In genomic region chr16:52705192-52705591, GRCh38 we compare ENCODE assay signal across 19 cellular contexts.
DNase-seq lines count a peak whose midpoint lies in the region; ATAC-seq lines count a peak whose summit lies in the region.
"Had no signal": no experiment of that assay in that cellular context is flagged by ENCODE, and none has a peak within 500 bp of the region (broad histone marks: within the 10 kb centered on the region; RNA-seq: fewer than 3 reads in every experiment).

No MANE protein-coding gene starts in this region.

- peaks cover 5% of the 10 kb centered on the region for H3K9me3 Mint-ChIP-seq in activated T-helper 1 cell treated with anti-CD3 and anti-CD28 coated beads, Interleukin-12 subunit alpha, Interleukin-12 subunit beta, Interleukin-2, Interleukin-4 antibody, amounts not matched to agents 30 ng/mL and 10 ng/mL and 1 ng/mL, durations not matched to agents 14 hours and 24 hours and 36 hours
- H3K9me3 Mint-ChIP-seq: CD8-positive, alpha-beta T cell had no signal

- no peaks in the 10 kb centered on the region for H3K27me3 Mint-ChIP-seq in activated T-helper 1 cell treated with anti-CD3 and anti-CD28 coated beads, Interleukin-12 subunit alpha, Interleukin-12 subunit beta, Interleukin-2, Interleukin-4 antibody, amounts not matched to agents 30 ng/mL and 10 ng/mL and 1 ng/mL, durations not matched to agents 14 hours and 24 hours and 36 hours (ENCODE audit: insufficient read depth)

- H3K4me3 ChIP-seq in endocrine pancreas (ENCODE audit: control insufficient read depth, insufficient read depth, low read length), result peak overlapping the region; percentile 22
- H3K4me3 ChIP-seq: A549, K562 had no signal

- no peaks in the 10 kb centered on the region for H3K9me3 ChIP-seq in endocrine pancreas (ENCODE audit: control insufficient read depth, low read length)
- H3K9me3 ChIP-seq: A549 had no signal

- H3K36me3 ChIP-seq in endocrine pancreas (ENCODE audit: control insufficient read depth, insufficient read depth, low read length), result no peaks in the 10 kb centered on the region

- intact Hi-C loops in sciatic nerve (cut with DNase I), result no loop called here
- intact Hi-C loops in activated T-helper 1 cell treated with anti-CD3 and anti-CD28 coated beads, Interleukin-12 subunit alpha, Interleukin-12 subunit beta, Interleukin-2, Interleukin-4 antibody, amounts not matched to agents 30 ng/mL and 10 ng/mL and 1 ng/mL, durations not matched to agents 14 hours and 24 hours and 36 hours (cut with micrococcal nuclease), result no loop called here

- H3K27me3 ChIP-seq in endocrine pancreas (ENCODE audit: control insufficient read depth, insufficient read depth, low read length), result no peaks in the 10 kb centered on the region

- H3K4me1 Mint-ChIP-seq in activated T-helper 1 cell treated with anti-CD3 and anti-CD28 coated beads, Interleukin-12 subunit alpha, Interleukin-12 subunit beta, Interleukin-2, Interleukin-4 antibody, amounts not matched to agents 30 ng/mL and 10 ng/mL and 1 ng/mL, durations not matched to agents 14 hours and 24 hours and 36 hours (ENCODE audit: low read depth), result no peaks in the 10 kb centered on the region
- H3K4me1 Mint-ChIP-seq: B cell, CD14-positive monocyte had no signal

- H3K27ac Mint-ChIP-seq in activated T-helper 1 cell treated with anti-CD3 and anti-CD28 coated beads, Interleukin-12 subunit alpha, Interleukin-12 subunit beta, Interleukin-2, Interleukin-4 antibody, amounts not matched to agents 30 ng/mL and 10 ng/mL and 1 ng/mL, durations not matched to agents 14 hours and 24 hours and 36 hours, result no peak overlapping the region
- H3K27ac Mint-ChIP-seq: B cell; CD14-positive monocyte; CD8-positive, alpha-beta T cell; HFFc6 had no signal

- DNase-seq in DMS 273 (lab: John Stamatoyannopoulos, UW; ENCODE audit: unreplicated experiment) (peak; percentile 24), DMS 273 treated with DMSO at 0.1 percent for 48 hours (lab: John Stamatoyannopoulos, UW) (no peak), NCI-H1694 (lab: John Stamatoyannopoulos, UW) (peak; percentile 47), NCI-H2171 treated with DMSO at 0.1 percent for 48 hours (lab: John Stamatoyannopoulos, UW) (peak; percentile 82), sciatic nerve (ENCODE audit: low spot score) (no peak)
- DNase-seq in activated T-helper 1 cell treated with anti-CD3 and anti-CD28 coated beads, Interleukin-12 subunit alpha, Interleukin-12 subunit beta, Interleukin-2, Interleukin-4 antibody, amounts not matched to agents 30 ng/mL and 10 ng/mL and 1 ng/mL, durations not matched to agents 14 hours and 24 hours and 36 hours (ENCODE audit: low spot score), result no peak
- DNase-seq: Calu3; CD8-positive, alpha-beta T cell; GOT3; H7; HFFc6; IMR-90 had no signal

- no peak overlapping the region for H3K4me3 Mint-ChIP-seq in activated T-helper 1 cell treated with anti-CD3 and anti-CD28 coated beads, Interleukin-12 subunit alpha, Interleukin-12 subunit beta, Interleukin-2, Interleukin-4 antibody, amounts not matched to agents 30 ng/mL and 10 ng/mL and 1 ng/mL, durations not matched to agents 14 hours and 24 hours and 36 hours
- H3K4me3 Mint-ChIP-seq: B cell; CD14-positive monocyte; CD8-positive, alpha-beta T cell; HFFc6 had no signal

- no peak overlapping the region for H3K9ac ChIP-seq in endocrine pancreas (ENCODE audit: control insufficient read depth, insufficient read depth, low read length)

- ATAC-seq in sciatic nerve (no peak), GM21515 (IDR thresholded peaks at IDR 0.05; ENCODE audit: unreplicated experiment) (no peak)
- ATAC-seq: A549; CD8-positive, alpha-beta T cell; HCT116; K562 had no signal

- no peaks in the 10 kb centered on the region for H3K36me3 Mint-ChIP-seq in activated T-helper 1 cell treated with anti-CD3 and anti-CD28 coated beads, Interleukin-12 subunit alpha, Interleukin-12 subunit beta, Interleukin-2, Interleukin-4 antibody, amounts not matched to agents 30 ng/mL and 10 ng/mL and 1 ng/mL, durations not matched to agents 14 hours and 24 hours and 36 hours (ENCODE audit: low read depth)
- H3K36me3 Mint-ChIP-seq: CD14-positive monocyte; CD8-positive, alpha-beta T cell had no signal

- H3K4me1 ChIP-seq in endocrine pancreas (ENCODE audit: control insufficient read depth, insufficient read depth, low read length), result no peaks in the 10 kb centered on the region
- H3K4me1 ChIP-seq: A549 had no signal

Comparison
In these comparisons a context has a peak if more than half of its experiments do, and no peak if none do; other contexts are left out.
1. DNase-seq: peak in DMS 273 (single experiment), NCI-H1694 (single experiment) and NCI-H2171 treated with DMSO at 0.1 percent for 48 hours (single experiment); none in DMS 273 treated with DMSO at 0.1 percent for 48 hours (single experiment), sciatic nerve (single experiment) and activated T-helper 1 cell treated with anti-CD3 and anti-CD28 coated beads, Interleukin-12 subunit alpha, Interleukin-12 subunit beta, Interleukin-2, Interleukin-4 antibody, amounts not matched to agents 30 ng/mL and 10 ng/mL and 1 ng/mL, durations not matched to agents 14 hours and 24 hours and 36 hours (single experiment).